31 cellular contexts compared by ENCODE assay signal in genomic region chr12:127489055-127489454, GRCh38.
DNase-seq lines count a peak whose midpoint lies in the region; ATAC-seq and TF ChIP-seq lines count a peak whose summit lies in the region.
"Had no signal": no experiment of that assay in that cellular context is flagged by ENCODE, and none has a peak within 500 bp of the region (broad histone marks: within the 10 kb centered on the region; RNA-seq: fewer than 3 reads in every experiment).

No MANE protein-coding gene starts in this region.

- 80 to 84% (median 84%) methylated on average over 6 of the region's 6 CpGs for WGBS in psoas muscle, 3 donors

- H3K4me1 ChIP-seq in colonic mucosa (no peaks in the 10 kb centered on the region), psoas muscle (no peaks in the 10 kb centered on the region)
- H3K4me1 ChIP-seq: esophagus squamous epithelium, left lung, prostate gland had no signal

- no peak for TF ChIP-seq CTCF in colonic mucosa (IDR thresholded peaks at IDR 0.05)
- no peak for TF ChIP-seq CTCF in nephron (IDR thresholded peaks at IDR 0.05; ENCODE audit: unreplicated experiment in 3 of 3)
- no peak for TF ChIP-seq CTCF in psoas muscle (IDR thresholded peaks at IDR 0.05)

- no peak overlapping the region for H3K9ac ChIP-seq in colonic mucosa (ENCODE audit: low read depth in 2 of 2, low read length in 2 of 2)
- H3K9ac ChIP-seq: GM23248 had no signal

- DNase-seq in Caki2 (ENCODE audit: low read depth) (peak; percentile 56), NCI-H526 (lab: John Stamatoyannopoulos, UW) (peak; percentile 37 to 68), colonic mucosa (peak; percentile 33), NCI-H748 (lab: John Stamatoyannopoulos, UW; ENCODE audit: unreplicated experiment) (no peak), SIG-M5 (lab: John Stamatoyannopoulos, UW) (no peak), psoas muscle (no peak), cerebellum (ENCODE audit: low spot score) (no peak)
- DNase-seq: activated CD4-positive, alpha-beta memory T cell treated with anti-CD3 and anti-CD28 coated beads, Interleukin-2, amount 10 ng/mL, durations not matched to agents 7 days and 5 days; activated CD4-positive, CD25-positive, alpha-beta regulatory T cell treated with anti-CD3 and anti-CD28 coated beads, Interleukin-2, amount 50 U/mL, for 72 hours; anterior cingulate cortex; CD8-positive, alpha-beta memory T cell; esophagus squamous epithelium; foreskin melanocyte; GM23248; HFFc6; Karpas-422; left lung; naive B cell; NCI-H1048; NCI-H187; NCI-H2171 treated with DMSO at 0.1 percent for 48 hours; NCI-H524 treated with DMSO at 0.1 percent for 48 hours; stimulated activated CD4-positive, alpha-beta T cell treated with anti-CD3 and anti-CD28 coated beads, Interleukin-15, amount 100 ng/mL, for 24 hours; stimulated activated naive CD4-positive, alpha-beta T cell treated with Interleukin-2 at 50 U/mL for 16 hours; T-helper 1 cell had no signal

- H3K36me3 ChIP-seq in colonic mucosa (no peaks in the 10 kb centered on the region), psoas muscle (ENCODE audit: insufficient read depth in 1 of 2, low read depth in 1 of 2) (no peaks in the 10 kb centered on the region)
- H3K36me3 ChIP-seq: esophagus squamous epithelium, left lung, prostate gland, thoracic aorta had no signal

- no peaks in the 10 kb centered on the region for H3K4me1 Mint-ChIP-seq in nephron
- H3K4me1 Mint-ChIP-seq: CD8-positive, alpha-beta memory T cell; naive B cell had no signal

- no peak overlapping the region for H3K4me3 Mint-ChIP-seq in nephron
- H3K4me3 Mint-ChIP-seq: activated CD4-positive, alpha-beta memory T cell treated with anti-CD3 and anti-CD28 coated beads, Interleukin-2, amount 10 ng/mL, durations not matched to agents 7 days and 5 days; CD8-positive, alpha-beta memory T cell; HFFc6; naive B cell had no signal

- H3K9me3 ChIP-seq in colonic mucosa (no peaks in the 10 kb centered on the region), psoas muscle (no peaks in the 10 kb centered on the region)
- H3K9me3 ChIP-seq: esophagus squamous epithelium, left lung, prostate gland, thoracic aorta had no signal

- H3K27me3 Mint-ChIP-seq in nephron (ENCODE audit: low read depth), result no peaks in the 10 kb centered on the region
- H3K27me3 Mint-ChIP-seq: CD8-positive, alpha-beta memory T cell; naive B cell had no signal

- H3K4me3 ChIP-seq in colonic mucosa (no peak overlapping the region), psoas muscle (no peak overlapping the region)
- H3K4me3 ChIP-seq: coronary artery, esophagus squamous epithelium, GM23248, left lung, prostate gland, thoracic aorta had no signal

- no peaks in the 10 kb centered on the region for H3K9me3 Mint-ChIP-seq in nephron
- H3K9me3 Mint-ChIP-seq: activated CD4-positive, alpha-beta memory T cell treated with anti-CD3 and anti-CD28 coated beads, Interleukin-2, amount 10 ng/mL, durations not matched to agents 7 days and 5 days; activated T-helper 2 cell treated with anti-CD3 and anti-CD28 coated beads, Interferon-gamma antibody, Interleukin-2, Interleukin-4, amounts not matched to agents 10 μg/mL and 5 μg/mL and 100 μg/mL, durations not matched to agents 14 hours and 24 hours and 36 hours; HFFc6 had no signal

- no peaks in the 10 kb centered on the region for H3K36me3 Mint-ChIP-seq in nephron (ENCODE audit: low read depth)
- H3K36me3 Mint-ChIP-seq: activated naive CD4-positive, alpha-beta T cell treated with anti-CD3 and anti-CD28 coated beads, Interleukin-2, amount 50 U/mL, for 72 hours; CD8-positive, alpha-beta memory T cell; naive B cell had no signal

- in situ Hi-C loops in Caki2 (cut with HindIII; ENCODE audit: low pct_unique_long_range_greater_than_20kb, low sequenced_read_pairs), result no loop called here

- no peak for ATAC-seq in psoas muscle
- ATAC-seq: activated naive CD4-positive, alpha-beta T cell treated with anti-CD3 and anti-CD28 coated beads, Interleukin-2, amount 50 U/mL, for 72 hours; left lung had no signal

- intact Hi-C loops in colonic mucosa (cut with DNase I), result no loop called here
- intact Hi-C loops in psoas muscle (cut with DNase I), result no loop called here

- H3K27ac ChIP-seq in colonic mucosa, result no peak overlapping the region
- H3K27ac ChIP-seq in psoas muscle, result no peak overlapping the region
- H3K27ac ChIP-seq: coronary artery, esophagus squamous epithelium, GM23248, left lung, prostate gland, thoracic aorta had no signal

- H3K27me3 ChIP-seq in colonic mucosa, result no peaks in the 10 kb centered on the region
- H3K27me3 ChIP-seq in psoas muscle (ENCODE audit: insufficient read depth in 3 of 3, low read length in 2 of 3), result peaks cover 0 to under 1% (median 0%) of the 10 kb centered on the region in 3 donors
- H3K27me3 ChIP-seq: esophagus squamous epithelium, left lung had no signal

- peak overlapping the region in 2 of 3 experiments; percentile 49 to 76 for H3K27ac Mint-ChIP-seq in nephron
- H3K27ac Mint-ChIP-seq: activated CD4-positive, alpha-beta memory T cell treated with anti-CD3 and anti-CD28 coated beads, Interleukin-2, amount 10 ng/mL, durations not matched to agents 7 days and 5 days; activated naive CD4-positive, alpha-beta T cell treated with anti-CD3 and anti-CD28 coated beads, Interleukin-2, amount 50 U/mL, for 72 hours; activated T-helper 2 cell treated with anti-CD3 and anti-CD28 coated beads, Interferon-gamma antibody, Interleukin-2, Interleukin-4, amounts not matched to agents 10 μg/mL and 5 μg/mL and 100 μg/mL, durations not matched to agents 14 hours and 24 hours and 36 hours; CD8-positive, alpha-beta memory T cell; HFFc6; naive B cell had no signal

Comparison
In these comparisons a context has a peak if more than half of its experiments do, and no peak if none do; other contexts are left out.
1. DNase-seq: peak in Caki2 (single experiment), NCI-H526 (2 of 2) and colonic mucosa (single experiment); none in NCI-H748 (single experiment), SIG-M5 (single experiment), psoas muscle (0 of 2) and cerebellum (single experiment).